11 cellular contexts compared by ENCODE assay signal in the genomic region with DNA sequence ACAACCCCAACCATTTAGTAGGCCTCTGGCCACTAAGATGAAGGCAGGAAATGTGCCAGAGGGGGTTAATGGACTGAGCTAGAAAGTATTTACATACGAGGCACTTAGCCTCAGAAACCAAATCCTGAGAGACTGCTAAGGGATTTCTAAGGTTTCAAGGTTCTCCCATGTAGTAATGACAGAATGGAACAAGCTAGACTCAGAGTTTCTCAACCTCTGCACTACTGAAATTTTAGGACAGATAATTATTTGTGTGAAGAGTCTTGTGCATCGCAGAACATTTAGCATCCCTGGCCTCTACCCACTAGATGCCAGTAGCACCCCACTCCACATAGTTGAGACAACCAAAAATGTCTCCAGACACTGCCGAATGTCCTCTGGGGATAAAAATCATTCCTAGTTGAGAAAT. TPM values are rescaled to one million over a fixed set of nuclear protein-coding genes. Genes with fewer than 3 reads are reported as not detected.
DNase-seq lines count a peak whose midpoint lies in the region; TF ChIP-seq lines count a peak whose summit lies in the region.
"Had no signal": no experiment of that assay in that cellular context is flagged by ENCODE, and none has a peak within 500 bp of the region (broad histone marks: within the 10 kb centered on the region; RNA-seq: fewer than 3 reads in every experiment).

No MANE protein-coding gene starts in this region.

- TF ChIP-seq POLR2A in sigmoid colon (IDR thresholded peaks at IDR 0.05) = no peak

- intact Hi-C loops in sigmoid colon (cut with DNase I) = loop anchor here (5.0 kb wide), 1 partner anchor 91 kb away; no protein-coding TSS in a partner anchor

- TF ChIP-seq CTCF in epithelial cell of esophagus (IDR thresholded peaks at IDR 0.05; ENCODE audit: insufficient read depth, low read depth, low read length, missing control alignments) (peak; percentile 25), parathyroid adenoma (IDR thresholded peaks at IDR 0.05) (peak; percentile 29), sigmoid colon (IDR thresholded peaks at IDR 0.05) (no peak), WERI-Rb-1 (IDR thresholded peaks at IDR 0.05; ENCODE audit: low read depth, low read length) (no peak)

- no peak overlapping the region for H3K4me2 ChIP-seq in parathyroid adenoma (ENCODE audit: low read length)

- no peak for TF ChIP-seq EP300 in sigmoid colon (IDR thresholded peaks at IDR 0.05)

- H3K4me3 ChIP-seq in epithelial cell of esophagus (ENCODE audit: low read length) (no peak overlapping the region), parathyroid adenoma (ENCODE audit: low read depth, low read length) (no peak overlapping the region), sigmoid colon (no peak overlapping the region), WERI-Rb-1 (ENCODE audit: low read depth, low read length) (no peak overlapping the region)

- no peak overlapping the region for H2AFZ ChIP-seq in parathyroid adenoma

- H3K9ac ChIP-seq in parathyroid adenoma = no peak overlapping the region

- DNase-seq in G401 (ENCODE audit: low spot score) (peak; percentile 47), NCI-H2029 (lab: John Stamatoyannopoulos, UW) (peak; percentile 50), epithelial cell of esophagus (ENCODE audit: low read depth) (no peak), NCI-H2227 (lab: John Stamatoyannopoulos, UW; ENCODE audit: unreplicated experiment) (no peak), ureter (ENCODE audit: low spot score) (no peak), sigmoid colon (no peak), WERI-Rb-1 (no peak)
- DNase-seq: activated CD8-positive, alpha-beta memory T cell treated with anti-CD3 and anti-CD28 coated beads, Interleukin-2, amount 50 U/mL, for 4 hours; left cardiac atrium; NCI-H1048 had no signal

- H3K79me2 ChIP-seq in parathyroid adenoma = peaks cover 10% of the 10 kb centered on the region

- in situ Hi-C loops in G401 (cut with HindIII; ENCODE audit: low sequenced_read_pairs) = no loop called here

- H3K27me3 ChIP-seq in parathyroid adenoma (ENCODE audit: control insufficient read depth, insufficient read depth, low read length) (no peaks in the 10 kb centered on the region), sigmoid colon (no peaks in the 10 kb centered on the region), WERI-Rb-1 (ENCODE audit: insufficient read depth, low read depth, severe bottlenecking) (no peaks in the 10 kb centered on the region)

- H3K4me1 ChIP-seq in parathyroid adenoma (peaks cover 28% of the 10 kb centered on the region), sigmoid colon (peaks cover 0 to 36% (median 23%) of the 10 kb centered on the region in 4 donors)

- H3K36me3 ChIP-seq in parathyroid adenoma (ENCODE audit: control insufficient read depth, insufficient read depth, low read length) (no peaks in the 10 kb centered on the region), sigmoid colon (peaks cover 0 to 16% (median 10%) of the 10 kb centered on the region in 4 donors), WERI-Rb-1 (peaks cover 15% of the 10 kb centered on the region)

- H3K9me3 ChIP-seq in parathyroid adenoma (ENCODE audit: control insufficient read depth, low read length) (no peaks in the 10 kb centered on the region), sigmoid colon (no peaks in the 10 kb centered on the region), WERI-Rb-1 (ENCODE audit: severe bottlenecking) (no peaks in the 10 kb centered on the region)

- WGBS in sigmoid colon, 2 donors = 71 to 74% methylated on average over 3 of the region's 3 CpGs

- H3K27ac ChIP-seq in parathyroid adenoma (peak overlapping the region; percentile 77), sigmoid colon (peak overlapping the region in 2 of 4 donors; percentile 23 to 32), WERI-Rb-1 (no peak overlapping the region)

RNA-seq across cellular contexts. Expression of a gene that starts 54.8 kb away (rescaled TPM):
- 0.55 and 5.2 TPM in 2 replicates for total RNA-seq in G401 (2014; rRNA removed; shearing (Covaris generic))
- total RNA-seq in ureter = not detected
- total RNA-seq in sigmoid colon = 1 to 10 TPM in 2 of 4 donors, under 1 TPM in 2; 0.55 to 5.3 (median 2.3) TPM
- polyA plus RNA-seq in sigmoid colon = 1 to 10 TPM in 2 of 3 donors, not detected in 1; 2.3 to 5.4 TPM

Comparison
In these comparisons a context has a peak if more than half of its experiments do, and no peak if none do; other contexts are left out.
1. DNase-seq: peak in G401 (single experiment) and NCI-H2029 (single experiment); none in epithelial cell of esophagus (single experiment), NCI-H2227 (single experiment), ureter (single experiment), sigmoid colon (single experiment) and WERI-Rb-1 (single experiment).
2. CTCF ChIP-seq: peak in epithelial cell of esophagus (single experiment) and parathyroid adenoma (single experiment); none in sigmoid colon (0 of 4) and WERI-Rb-1 (single experiment).